In genomic region chr10:97740613-97741012, GRCh38 we compare ENCODE assay signal across 38 cellular contexts. TPM values are rescaled to one million over a fixed set of nuclear protein-coding genes. Genes with fewer than 3 reads are reported as not detected.
A peak's percentile ranks its signal among the peaks of the same experiment; 100 is the strongest.
DNase-seq lines count a peak whose midpoint lies in the region; ATAC-seq, FAIRE-seq and TF ChIP-seq lines count a peak whose summit lies in the region.
"Had no signal": no experiment of that assay in that cellular context is flagged by ENCODE, and none has a peak within 500 bp of the region (broad histone marks: within the 10 kb centered on the region; RNA-seq: fewer than 3 reads in every experiment).

No MANE protein-coding gene starts in this region.

- RAD21 ChIA-PET in GM12878 (lab: Charles Lee; ENCODE audit: unreplicated experiment) = no interaction called here

- no peak for ATAC-seq in GM12878
- no peak for ATAC-seq in HG02678 (IDR thresholded peaks at IDR 0.05; ENCODE audit: unreplicated experiment)
- ATAC-seq in GM19463 (IDR thresholded peaks at IDR 0.05; ENCODE audit: unreplicated experiment) = no peak
- ATAC-seq: activated CD8-positive, alpha-beta memory T cell treated with anti-CD3 and anti-CD28 coated beads, Interleukin-2, amount 10 ng/mL, durations not matched to agents 7 days and 5 days; heart left ventricle; HepG2; lower lobe of right lung; stimulated activated memory B cell treated with anti-CD40 and anti-IgM and Interleukin-4, amounts not matched to agents 10 μg/mL and 1 μg/mL and 100 μg/mL, for 72 hours; WTC11 had no signal

- H3K27ac ChIP-seq in Karpas-422 (ENCODE audit: low read length) = peak overlapping the region; percentile 65
- H3K27ac ChIP-seq in GM12878 (ENCODE audit: control insufficient read depth, insufficient read depth) = no peak overlapping the region
- H3K27ac ChIP-seq: colonic mucosa, heart left ventricle, lower lobe of right lung, sigmoid colon had no signal

- H3K9ac ChIP-seq in Karpas-422 (ENCODE audit: low read length) = peak overlapping the region; percentile 43
- no peak overlapping the region for H3K9ac ChIP-seq in GM12878 (ENCODE audit: control insufficient read depth, insufficient read depth, low read length)

- DNase-seq in NCI-H2107 treated with DMSO at 0.1 percent for 48 hours (lab: John Stamatoyannopoulos, UW; ENCODE audit: unreplicated experiment) (peak; percentile 17), NCI-H2107 (lab: John Stamatoyannopoulos, UW) (no peak), Karpas-422 (peak; percentile 65), GM12878 (ENCODE audit: low read depth, low spot score) (no peak), retinal pigment epithelial cell (ENCODE audit: low read depth) (no peak), NCI-H2227 treated with DMSO at 0.1 percent for 48 hours (lab: John Stamatoyannopoulos, UW) (no peak)
- DNase-seq: 8988T; activated CD4-positive, alpha-beta T cell treated with anti-CD3 and anti-CD28 coated beads, Interleukin-2, amount 50 U/mL, for 1 hour; activated CD8-positive, alpha-beta memory T cell treated with anti-CD3 and anti-CD28 coated beads, Interleukin-2, amount 10 ng/mL, durations not matched to agents 7 days and 5 days; activated naive CD4-positive, alpha-beta T cell treated with Interleukin-2 at 50 U/mL for 16 hours; activated T-cell treated with anti-CD3 and anti-CD28 coated beads, Interleukin-2, amount 50 U/mL, for 48 hours; colonic mucosa; DMS53; effector memory CD4-positive, alpha-beta T cell; foreskin fibroblast; HCEC 1CT; heart left ventricle; Kasumi-1; lower lobe of right lung; MV-4-11; NCI-H187; NCI-H226; NCI-H69; posterior cingulate gyrus; SIG-M5; sigmoid colon; stimulated activated CD4-positive, alpha-beta T cell treated with anti-CD3 and anti-CD28 coated beads, Interleukin-4, amount 100 ng/mL, for 4 hours; SW 1271; T1000 had no signal

- SMC1A ChIA-PET in GM12878 (lab: Charles Lee; ENCODE audit: uncharacterized antibody, unreplicated experiment) = interaction anchor here (1.0 kb wide), 2 partner anchors 27 to 54 kb away, joined by 3 to 4 read pairs; partner anchors contain the start of gene AVPI1

- CTCF ChIA-PET in GM12878 (lab: Yijun Ruan, JAX) = interaction anchor here (0.6 to 1.5 kb wide), 3 partner anchors 31 to 187 kb away, joined by 3 to 5 read pairs (median 3); no protein-coding TSS in a partner anchor

- H3K4me1 ChIP-seq in Karpas-422 (ENCODE audit: low read length) (peaks cover 34% of the 10 kb centered on the region), GM12878 (ENCODE audit: control insufficient read depth, insufficient read depth, low read length) (peaks cover 10% of the 10 kb centered on the region)

- TF ChIP-seq RAD21 in GM12878 (IDR thresholded peaks at IDR 0.05; ENCODE audit: insufficient read depth, low read depth, low read length) = no peak

- no peak for TF ChIP-seq POLR2A in GM12878 (IDR thresholded peaks at IDR 0.05; ENCODE audit: low read depth, low read length)

- no peak for FAIRE-seq in GM12878 (lab: Jason Lieb, UNC)
- FAIRE-seq: bronchial epithelial cell, G401.6, HepG2, RCC 7860 had no signal

- H4K20me1 ChIP-seq in Karpas-422 (ENCODE audit: insufficient read depth, low read depth, low read length) = no peaks in the 10 kb centered on the region
- H4K20me1 ChIP-seq in GM12878 (ENCODE audit: control insufficient read depth, insufficient read depth) = no peaks in the 10 kb centered on the region

- in situ Hi-C loops in GM12878 (cut with MboI) = no loop called here

- POLR2A ChIA-PET in GM12878 (lab: Charles Lee) = no interaction called here

- no peak for TF ChIP-seq CTCF in GM12878 (IDR thresholded peaks at IDR 0.05 in 2 of 3, conservative IDR thresholded peaks at IDR 0.05 in 1 of 3; ENCODE audit: control insufficient read depth in 2 of 3, extremely low read depth in 1 of 3, insufficient read depth in 1 of 3, low read depth in 3 of 3, low read length in 3 of 3)
- TF ChIP-seq CTCF in retinal pigment epithelial cell (conservative IDR thresholded peaks at IDR 0.05; ENCODE audit: low read depth, low read length) = peak; percentile 26

- intact Hi-C loops in GM12878 (cut with micrococcal nuclease; ENCODE audit: unreplicated experiment) = no loop called here

- WGBS in GM12878 (ENCODE audit: insufficient coverage, insufficient replicate concordance, low lambda C conversion rate, missing lambda C conversion rate) = 55% methylated on average over 2 of the region's 2 CpGs

- H3K4me2 ChIP-seq in Karpas-422 (ENCODE audit: low read depth, low read length, poor library complexity, severe bottlenecking) = peak overlapping the region; percentile 61
- peak overlapping the region; percentile 30; the same call in 1 of the 2 replicates for H3K4me2 ChIP-seq in GM12878 (ENCODE audit: control insufficient read depth, insufficient read depth)

- H3K9me2 ChIP-seq in Karpas-422 (replicated peaks; ENCODE audit: insufficient read depth, low read length) = no peaks in the 10 kb centered on the region

- H3K9me3 ChIP-seq in Karpas-422 (ENCODE audit: low read length) (no peaks in the 10 kb centered on the region), GM12878 (replicated peaks; ENCODE audit: control insufficient read depth, insufficient read depth, low read length) (no peaks in the 10 kb centered on the region; the same call in 2 of the 3 replicates)
- H3K9me3 ChIP-seq: colonic mucosa, heart left ventricle, lower lobe of right lung, sigmoid colon had no signal

- H3K36me3 ChIP-seq in Karpas-422 (ENCODE audit: insufficient read depth, low read length) = peaks cover 5% of the 10 kb centered on the region; the same call in 1 of the 2 replicates
- peaks cover 1 to 11% of the 10 kb centered on the region in 2 experiments for H3K36me3 ChIP-seq in GM12878 (ENCODE audit: control insufficient read depth in 2 of 2, insufficient read depth in 2 of 2, low read length in 1 of 2)

- TF ChIP-seq EP300 in GM12878 (IDR thresholded peaks at IDR 0.05; ENCODE audit: borderline replicate concordance in 1 of 2, control insufficient read depth in 1 of 2, low read depth in 2 of 2, low read length in 2 of 2) = no peak

- H3K79me2 ChIP-seq in Karpas-422 (ENCODE audit: low read length) (peaks cover 51% of the 10 kb centered on the region), GM12878 (ENCODE audit: control insufficient read depth, insufficient read depth, low read length) (peaks cover 40% of the 10 kb centered on the region)

- H3K27me3 ChIP-seq in Karpas-422 (ENCODE audit: low read length) = no peaks in the 10 kb centered on the region
- no peaks in the 10 kb centered on the region for H3K27me3 ChIP-seq in GM12878 (replicated peaks in 1 of 2; ENCODE audit: control insufficient read depth in 2 of 2, insufficient read depth in 2 of 2, low read length in 1 of 2)
- H3K27me3 ChIP-seq: colonic mucosa, heart left ventricle, sigmoid colon had no signal

- no TSS peak for BruUV-seq in GM12878 (replicated peaks; lab: Mats Ljungman, UMichigan)

- H3K4me3 ChIP-seq in Karpas-422 (ENCODE audit: low read length) (peak overlapping the region; percentile 44; the same call in 1 of the 2 replicates), GM12878 (peak overlapping the region; percentile 45; the same call in 1 of the 2 replicates), retinal pigment epithelial cell (ENCODE audit: low read length) (no peak overlapping the region)
- H3K4me3 ChIP-seq: colonic mucosa, heart left ventricle, lower lobe of right lung, sigmoid colon had no signal

- H2AFZ ChIP-seq in Karpas-422 (ENCODE audit: low read length) = no peak overlapping the region
- H2AFZ ChIP-seq in GM12878 (ENCODE audit: control insufficient read depth, low read depth, low read length) = no peak overlapping the region

RNA-seq across cellular contexts. Expression of gene ZFYVE27, which starts 3.7 kb away (rescaled TPM):
- 16.9 and 19.6 TPM in 2 replicates for total RNA-seq in Karpas-422 (2014; rRNA removed; shearing (Covaris generic); ENCODE audit: low replicate concordance)
- 105 and 111 TPM in 2 replicates for total RNA-seq in GM12878 (2013; cell fraction: nucleolus; rRNA removed)
- 25.7 and 28.9 TPM in 2 replicates for total RNA-seq in GM12878 (2014; rRNA removed)
- total RNA-seq in GM12878 (2014; rRNA removed; fragmentation: Illumina TruSeq; extraction: Trizol) = 14.5 and 16.4 TPM in 2 replicates
- total RNA-seq in GM12878 (2021) = 23.7 and 25.3 TPM in 2 replicates
- polyA plus RNA-seq in GM12878 (2011; ENCODE audit: low read depth) = 10.4 TPM
- 20.3 and 28.2 TPM in 2 replicates for polyA plus RNA-seq in GM12878 (2011; rRNA removed)
- 26.9 and 33.5 TPM in 2 replicates for polyA plus RNA-seq in GM12878 (2011; cell fraction: cytosol; rRNA removed)
- 117 TPM in 2 replicates for polyA plus RNA-seq in GM12878 (2011; cell fraction: nucleus; rRNA removed)
- 18.7 and 19.2 TPM in 2 replicates for polyA plus RNA-seq in GM12878 (2012)
- 11.1 and 16.6 TPM in 2 replicates for polyA plus RNA-seq in GM12878 (2014; fragmentation: Illumina TruSeq; extraction: Trizol)
- 1 to 10 TPM; 1.1 to 1.3 TPM for polyA plus RNA-seq in GM12878 (2014; fragmentation: Nextera tagmentation; extraction: Ambion mirVana)
- polyA plus RNA-seq in GM12878 (2014; rRNA removed) = 26.2 and 26.3 TPM in 2 replicates
- 10 to 100 TPM; 20.8 to 22.1 TPM for polyA plus RNA-seq in GM12878 (2016; fragmentation: Nextera tagmentation; extraction: Ambion mirVana)
- 21.9 and 42.0 TPM in 2 replicates for polyA minus RNA-seq in GM12878 (2011; rRNA and poly(A)+ RNA removed)
- polyA minus RNA-seq in GM12878 (2011; cell fraction: cytosol; rRNA and poly(A)+ RNA removed) = 7.0 and 12.7 TPM in 2 replicates
- 46.1 and 55.0 TPM in 2 replicates for polyA minus RNA-seq in GM12878 (2011; cell fraction: nucleus; rRNA and poly(A)+ RNA removed)

RNA-seq across cellular contexts. Expression of gene MARVELD1, which starts 27.1 kb away (rescaled TPM):
- not detected in 2 replicates for total RNA-seq in Karpas-422 (2014; rRNA removed; shearing (Covaris generic); ENCODE audit: low replicate concordance)
- total RNA-seq in GM12878 (2013; cell fraction: nucleolus; rRNA removed) = 4.2 and 6.0 TPM in 2 replicates
- total RNA-seq in GM12878 (2014; rRNA removed) = 2.8 TPM in 2 replicates
- 2.6 and 3.5 TPM in 2 replicates for total RNA-seq in GM12878 (2014; rRNA removed; fragmentation: Illumina TruSeq; extraction: Trizol)
- total RNA-seq in GM12878 (2021) = 7.4 and 8.4 TPM in 2 replicates
- polyA plus RNA-seq in GM12878 (2011; ENCODE audit: low read depth) = 1.2 TPM
- polyA plus RNA-seq in GM12878 (2011; rRNA removed) = 0.32 and 0.54 TPM in 2 replicates
- 0.50 and 0.79 TPM in 2 replicates for polyA plus RNA-seq in GM12878 (2011; cell fraction: cytosol; rRNA removed)
- polyA plus RNA-seq in GM12878 (2011; cell fraction: nucleus; rRNA removed) = 1.3 and 1.5 TPM in 2 replicates
- polyA plus RNA-seq in GM12878 (2012) = 1.5 and 2.2 TPM in 2 replicates
- 8.1 and 10.0 TPM in 2 replicates for polyA plus RNA-seq in GM12878 (2014; fragmentation: Illumina TruSeq; extraction: Trizol)
- 1 to 10 TPM; 2.8 TPM for polyA plus RNA-seq in GM12878 (2014; fragmentation: Nextera tagmentation; extraction: Ambion mirVana)
- 6.0 and 7.0 TPM in 2 replicates for polyA plus RNA-seq in GM12878 (2014; rRNA removed)
- polyA plus RNA-seq in GM12878 (2016; fragmentation: Nextera tagmentation; extraction: Ambion mirVana) = 1 to 10 TPM; 2.7 to 3.6 TPM
- 0.15 and 0.21 TPM in 2 replicates for polyA minus RNA-seq in GM12878 (2011; rRNA and poly(A)+ RNA removed)
- polyA minus RNA-seq in GM12878 (2011; cell fraction: cytosol; rRNA and poly(A)+ RNA removed) = 0.40 and 0.73 TPM in 2 replicates
- polyA minus RNA-seq in GM12878 (2011; cell fraction: nucleus; rRNA and poly(A)+ RNA removed) = 0.38 and 0.48 TPM in 2 replicates
- total RNA-seq: HepG2 had no signal
- polyA plus RNA-seq: HepG2 had no signal

RNA-seq across cellular contexts. Expression of gene SFRP5, which starts 31.2 kb away (rescaled TPM):
- not detected in 2 replicates for total RNA-seq in Karpas-422 (2014; rRNA removed; shearing (Covaris generic); ENCODE audit: low replicate concordance)
- not detected in 2 replicates for total RNA-seq in GM12878 (2013; cell fraction: nucleolus; rRNA removed)
- not detected in 2 replicates for total RNA-seq in GM12878 (2014; rRNA removed)
- not detected in 2 replicates for total RNA-seq in GM12878 (2014; rRNA removed; fragmentation: Illumina TruSeq; extraction: Trizol)
- total RNA-seq in GM12878 (2021) = 0.11 TPM in 1 of 2 replicates, not detected in the other
- polyA plus RNA-seq in GM12878 (2011; ENCODE audit: low read depth) = not detected
- polyA plus RNA-seq in GM12878 (2011; rRNA removed) = not detected in 2 replicates
- not detected in 2 replicates for polyA plus RNA-seq in GM12878 (2011; cell fraction: cytosol; rRNA removed)
- polyA plus RNA-seq in GM12878 (2011; cell fraction: nucleus; rRNA removed) = not detected in 2 replicates
- polyA plus RNA-seq in GM12878 (2012) = not detected in 2 replicates
- polyA plus RNA-seq in GM12878 (2014; fragmentation: Illumina TruSeq; extraction: Trizol) = not detected in 2 replicates
- not detected for polyA plus RNA-seq in GM12878 (2014; fragmentation: Nextera tagmentation; extraction: Ambion mirVana)
- not detected in 2 replicates for polyA plus RNA-seq in GM12878 (2014; rRNA removed)
- polyA plus RNA-seq in GM12878 (2016; fragmentation: Nextera tagmentation; extraction: Ambion mirVana) = not detected
- polyA minus RNA-seq in GM12878 (2011; rRNA and poly(A)+ RNA removed) = not detected in 2 replicates
- not detected in 2 replicates for polyA minus RNA-seq in GM12878 (2011; cell fraction: cytosol; rRNA and poly(A)+ RNA removed)
- polyA minus RNA-seq in GM12878 (2011; cell fraction: nucleus; rRNA and poly(A)+ RNA removed) = not detected in 2 replicates
- total RNA-seq: activated CD8-positive, alpha-beta memory T cell treated with anti-CD3 and anti-CD28 coated beads, Interleukin-2, amount 10 ng/mL, durations not matched to agents 7 days and 5 days; bronchial epithelial cell; kidney epithelial cell had no signal

RNA-seq across cellular contexts. Expression of gene AVPI1, which starts 53.6 kb away (rescaled TPM):
- not detected in 2 replicates for total RNA-seq in Karpas-422 (2014; rRNA removed; shearing (Covaris generic); ENCODE audit: low replicate concordance)
- 1.4 and 2.5 TPM in 2 replicates for total RNA-seq in GM12878 (2013; cell fraction: nucleolus; rRNA removed)
- total RNA-seq in GM12878 (2014; rRNA removed) = 0.82 and 1.1 TPM in 2 replicates
- total RNA-seq in GM12878 (2014; rRNA removed; fragmentation: Illumina TruSeq; extraction: Trizol) = 0.37 and 0.63 TPM in 2 replicates
- 1.1 and 1.4 TPM in 2 replicates for total RNA-seq in GM12878 (2021)
- polyA plus RNA-seq in GM12878 (2011; ENCODE audit: low read depth) = 1.2 TPM
- polyA plus RNA-seq in GM12878 (2011; rRNA removed) = 0.43 and 1.0 TPM in 2 replicates
- polyA plus RNA-seq in GM12878 (2011; cell fraction: cytosol; rRNA removed) = 1.4 and 1.9 TPM in 2 replicates
- polyA plus RNA-seq in GM12878 (2011; cell fraction: nucleus; rRNA removed) = 0.73 and 0.83 TPM in 2 replicates
- polyA plus RNA-seq in GM12878 (2012) = 1.2 and 1.6 TPM in 2 replicates
- polyA plus RNA-seq in GM12878 (2014; fragmentation: Illumina TruSeq; extraction: Trizol) = 0.21 and 0.65 TPM in 2 replicates
- under 1 TPM; 0.08 to 0.13 TPM for polyA plus RNA-seq in GM12878 (2014; fragmentation: Nextera tagmentation; extraction: Ambion mirVana)
- 0.65 and 1.2 TPM in 2 replicates for polyA plus RNA-seq in GM12878 (2014; rRNA removed)
- 1 to 10 TPM; 1.3 to 1.4 TPM for polyA plus RNA-seq in GM12878 (2016; fragmentation: Nextera tagmentation; extraction: Ambion mirVana)
- 0.66 and 0.93 TPM in 2 replicates for polyA minus RNA-seq in GM12878 (2011; rRNA and poly(A)+ RNA removed)
- polyA minus RNA-seq in GM12878 (2011; cell fraction: cytosol; rRNA and poly(A)+ RNA removed) = 7.1 and 8.2 TPM in 2 replicates
- polyA minus RNA-seq in GM12878 (2011; cell fraction: nucleus; rRNA and poly(A)+ RNA removed) = 1.3 and 1.8 TPM in 2 replicates

Comparison
In these comparisons a context has a peak if more than half of its experiments do, and no peak if none do; other contexts are left out.
1. DNase-seq: peak in NCI-H2107 treated with DMSO at 0.1 percent for 48 hours (single experiment) and Karpas-422 (single experiment); none in NCI-H2107 (single experiment), GM12878 (single experiment), retinal pigment epithelial cell (single experiment) and NCI-H2227 treated with DMSO at 0.1 percent for 48 hours (single experiment).